ENCODE assay signal across 1 cellular context in genomic region chr10:7697304-7697822, GRCh38.
TF ChIP-seq lines count a peak whose summit lies in the region.

No MANE protein-coding gene starts in this region.

TF ChIP-seq in A549, 52 proteins besides CTCF, POLR2A, EP300 and RAD21 (continued from another document):
- TF ChIP-seq HMGXB4 (CRISPR knock-in tag; IDR thresholded peaks at IDR 0.05; ENCODE audit: borderline replicate concordance): no peak
- TF ChIP-seq MAZ (IDR thresholded peaks at IDR 0.05; ENCODE audit: borderline replicate concordance, low read depth, low read length): no peak
- TF ChIP-seq JUN (IDR thresholded peaks at IDR 0.05): no peak
- no peak for TF ChIP-seq ZSCAN20 (CRISPR knock-in tag; IDR thresholded peaks at IDR 0.05)
- no peak for TF ChIP-seq CHD4 (IDR thresholded peaks at IDR 0.05; ENCODE audit: borderline replicate concordance)
- no peak for TF ChIP-seq BHLHE40 (IDR thresholded peaks at IDR 0.05; ENCODE audit: low read depth, low read length)
- TF ChIP-seq ZC3H11A (IDR thresholded peaks at IDR 0.05): no peak
- TF ChIP-seq RNF2 (IDR thresholded peaks at IDR 0.05; ENCODE audit: borderline replicate concordance, low read depth): no peak
